In genomic region chr16:73053379-73054130, GRCh38 we compare ENCODE assay signal across 8 cellular contexts. TPM values are rescaled to one million over a fixed set of nuclear protein-coding genes. Genes with fewer than 3 reads are reported as not detected.
DNase-seq lines count a peak whose midpoint lies in the region; ATAC-seq and TF ChIP-seq lines count a peak whose summit lies in the region.

No MANE protein-coding gene starts in this region.

- POLR2A ChIA-PET in MCF 10A (lab: Yijun Ruan, JAX): interaction anchor here (0.6 to 10.2 kb wide), 13 partner anchors 8 to 833 kb away, joined by 3 to 111 read pairs (median 5); no protein-coding TSS in a partner anchor

- intact Hi-C loops in MCF 10A (cut with micrococcal nuclease): loop anchor here (10.0 kb wide), 1 partner anchor 389 kb away; no protein-coding TSS in a partner anchor
- intact Hi-C loops in breast epithelium (cut with DNase I; ENCODE audit: low total_unique reads): no loop called here
- intact Hi-C loops in uterus (cut with DNase I; ENCODE audit: low total_unique reads): no loop called here
- intact Hi-C loops in ovary (cut with DNase I): loop anchor here in 1 of 4 donors (10.0 kb wide), 1 partner anchor 129 kb away; no protein-coding TSS in a partner anchor

- TF ChIP-seq CTCF in MCF 10A (IDR thresholded peaks at IDR 0.05; ENCODE audit: unreplicated experiment) (no peak), breast epithelium (IDR thresholded peaks at IDR 0.05) (no peak), liver (IDR thresholded peaks at IDR 0.05; ENCODE audit: low read depth, low read length, missing input control) (no peak), uterus (IDR thresholded peaks at IDR 0.05) (no peak), ovary (IDR thresholded peaks at IDR 0.05) (no peak)

- BruUV-seq in MCF 10A (replicated peaks; lab: Mats Ljungman, UMichigan): no TSS peak

- H3K36me3 ChIP-seq in breast epithelium (no peaks in the 10 kb centered on the region), liver (ENCODE audit: control insufficient read depth in 4 of 4, insufficient read depth in 3 of 4, low read depth in 1 of 4, low read length in 3 of 4) (no peaks in the 10 kb centered on the region), uterus (no peaks in the 10 kb centered on the region), ovary (no peaks in the 10 kb centered on the region)

- H3K4me1 ChIP-seq in breast epithelium (peaks cover 3 to 6% of the 10 kb centered on the region in 2 donors), liver (ENCODE audit: control insufficient read depth in 4 of 4, insufficient read depth in 4 of 4, low read length in 3 of 4) (peaks cover 7 to 54% (median 41%) of the 10 kb centered on the region in 4 donors), uterus (peaks cover 14 to 17% of the 10 kb centered on the region in 2 donors), ovary (ENCODE audit: insufficient read depth) (peaks cover 8% of the 10 kb centered on the region)

- peak overlapping the region in 1 of 2 donors; percentile 26 for H3K9ac ChIP-seq in liver (ENCODE audit: low read depth in 1 of 2, low read length in 2 of 2)

- H3K36me3 Mint-ChIP-seq in MCF 10A (ENCODE audit: insufficient read depth, unreplicated experiment): peaks cover 7% of the 10 kb centered on the region

- TF ChIP-seq EP300 in ovary (IDR thresholded peaks at IDR 0.05): no peak

- TF ChIP-seq POLR2A in breast epithelium (IDR thresholded peaks at IDR 0.05): no peak
- no peak for TF ChIP-seq POLR2A in uterus (IDR thresholded peaks at IDR 0.05)
- no peak for TF ChIP-seq POLR2A in ovary (IDR thresholded peaks at IDR 0.05)

- CTCF ChIA-PET in MCF 10A (lab: Yijun Ruan, JAX): interaction anchor here (0.5 to 3.7 kb wide), 10 partner anchors 28 to 902 kb away, joined by 3 to 19 read pairs (median 4); no protein-coding TSS in a partner anchor

- peaks cover 33% of the 10 kb centered on the region for H3K4me1 Mint-ChIP-seq in MCF 10A (ENCODE audit: insufficient read depth, unreplicated experiment)

- no peaks in the 10 kb centered on the region for H3K27me3 Mint-ChIP-seq in MCF 10A (ENCODE audit: insufficient read depth, unreplicated experiment)

- TF ChIP-seq RAD21 in liver (IDR thresholded peaks at IDR 0.05): peak in 1 of 2 donors; percentile 30

- DNase-seq in MCF 10A (ENCODE audit: unreplicated experiment): peak; percentile 76
- DNase-seq in breast epithelium (ENCODE audit: low spot score in 2 of 2): no peak
- no peak for DNase-seq in uterus
- DNase-seq in ovary: no peak
- DNase-seq in NCI-H128 (lab: John Stamatoyannopoulos, UW; ENCODE audit: unreplicated experiment): no peak

- H3K27me3 ChIP-seq in breast epithelium (no peaks in the 10 kb centered on the region), liver (ENCODE audit: control insufficient read depth in 4 of 4, insufficient read depth in 4 of 4, low read length in 3 of 4) (no peaks in the 10 kb centered on the region), uterus (no peaks in the 10 kb centered on the region), ovary (no peaks in the 10 kb centered on the region)

- peak overlapping the region in 1 of 2 donors; percentile 41 for H3K27ac ChIP-seq in breast epithelium
- H3K27ac ChIP-seq in angular gyrus (ENCODE audit: low read depth, low read length): peak overlapping the region; percentile 50
- peak overlapping the region; percentile 76 to 92 for H3K27ac ChIP-seq in liver (ENCODE audit: low read depth in 1 of 2, low read length in 2 of 2)
- peak overlapping the region; percentile 99 for H3K27ac ChIP-seq in uterus
- H3K27ac ChIP-seq in ovary: peak overlapping the region in 1 of 2 donors; percentile 93

- H3K27ac Mint-ChIP-seq in MCF 10A (ENCODE audit: low read depth, unreplicated experiment): no peak overlapping the region

- H3K4me3 ChIP-seq in breast epithelium: no peak overlapping the region
- no peak overlapping the region for H3K4me3 ChIP-seq in liver (ENCODE audit: low read depth in 1 of 3, low read length in 3 of 3)
- no peak overlapping the region for H3K4me3 ChIP-seq in uterus
- no peak overlapping the region for H3K4me3 ChIP-seq in ovary

- H3K9me3 Mint-ChIP-seq in MCF 10A (ENCODE audit: unreplicated experiment): no peaks in the 10 kb centered on the region

- H3K9me3 ChIP-seq in breast epithelium: no peaks in the 10 kb centered on the region
- H3K9me3 ChIP-seq in liver (ENCODE audit: control insufficient read depth in 4 of 4, low read length in 3 of 4): no peaks in the 10 kb centered on the region
- no peaks in the 10 kb centered on the region for H3K9me3 ChIP-seq in uterus
- H3K9me3 ChIP-seq in ovary: no peaks in the 10 kb centered on the region

- H3K4me3 Mint-ChIP-seq in MCF 10A (ENCODE audit: unreplicated experiment): no peak overlapping the region

- 25% methylated on average over 15 of the region's 15 CpGs for WGBS in liver
- WGBS in ovary, 3 donors: 57 to 76% (median 73%) methylated on average over 15 of the region's 15 CpGs

- no peak for ATAC-seq in GM19395 (IDR thresholded peaks at IDR 0.05; ENCODE audit: unreplicated experiment)

TF ChIP-seq in liver, 16 proteins besides CTCF, POLR2A, EP300 and RAD21:
- TF ChIP-seq FOXA2 (IDR thresholded peaks at IDR 0.05): no peak
- TF ChIP-seq TAF1 (conservative IDR thresholded peaks at IDR 0.05): no peak
- TF ChIP-seq REST (IDR thresholded peaks at IDR 0.05): no peak
- TF ChIP-seq HNF4G (IDR thresholded peaks at IDR 0.05): no peak
- TF ChIP-seq ZBTB33 (IDR thresholded peaks at IDR 0.05): no peak
- peak; percentile 50 to 59 for TF ChIP-seq GABPA (IDR thresholded peaks at IDR 0.05 in 1 of 2, conservative IDR thresholded peaks at IDR 0.05 in 1 of 2)
- no peak for TF ChIP-seq RXRA (IDR thresholded peaks at IDR 0.05)
- TF ChIP-seq HNF4A (conservative IDR thresholded peaks at IDR 0.05): peak; percentile 19 to 30
- TF ChIP-seq YY1 (IDR thresholded peaks at IDR 0.05): no peak
- no peak for TF ChIP-seq JUND (IDR thresholded peaks at IDR 0.05)
- TF ChIP-seq EGR1 (IDR thresholded peaks at IDR 0.05; ENCODE audit: low read depth in 2 of 2): no peak

RNA-seq across cellular contexts. Expression of gene ZFHX3, which starts 5.6 kb away (rescaled TPM):
- 21.1 and 27.4 TPM in 2 replicates for total RNA-seq in MCF 10A (2022)
- total RNA-seq in breast epithelium: 10 to 100 TPM; 10.8 to 36.0 (median 11.8) TPM
- total RNA-seq in liver: 1 to 10 TPM; 3.5 to 5.9 TPM
- polyA plus RNA-seq in liver: 1 to 10 TPM; 1.5 to 2.5 TPM
- total RNA-seq in uterus: 10 to 100 TPM in 3 of 4 donors, 1 to 10 TPM in 1; 9.1 to 34.0 (median 12.0) TPM
- total RNA-seq in ovary: 10 to 100 TPM in 5 of 7 donors, 1 to 10 TPM in 2; 5.5 to 17.6 (median 12.6) TPM
- polyA plus RNA-seq in ovary: 1 to 10 TPM; 3.4 to 6.5 TPM
